In genomic region chr9:3331801-3332200, GRCh38 we compare ENCODE assay signal across 2 cellular contexts.
TF ChIP-seq lines count a peak whose summit lies in the region.

No MANE protein-coding gene starts in this region.

TF ChIP-seq in Ishikawa, 13 proteins besides CTCF, POLR2A, EP300 and RAD21 (continued from another document):
- TF ChIP-seq, protein P1, sequence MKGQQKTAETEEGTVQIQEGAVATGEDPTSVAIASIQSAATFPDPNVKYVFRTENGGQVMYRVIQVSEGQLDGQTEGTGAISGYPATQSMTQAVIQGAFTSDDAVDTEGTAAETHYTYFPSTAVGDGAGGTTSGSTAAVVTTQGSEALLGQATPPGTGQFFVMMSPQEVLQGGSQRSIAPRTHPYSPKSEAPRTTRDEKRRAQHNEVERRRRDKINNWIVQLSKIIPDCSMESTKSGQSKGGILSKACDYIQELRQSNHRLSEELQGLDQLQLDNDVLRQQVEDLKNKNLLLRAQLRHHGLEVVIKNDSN (IDR thresholded peaks at IDR 0.05): no peak
- no peak for TF ChIP-seq YY1 (IDR thresholded peaks at IDR 0.05; ENCODE audit: low read depth)
- TF ChIP-seq TEAD4 (IDR thresholded peaks at IDR 0.05): no peak
- no peak for TF ChIP-seq CEBPB (IDR thresholded peaks at IDR 0.05)
- no peak for TF ChIP-seq NFIC (IDR thresholded peaks at IDR 0.05)
- TF ChIP-seq MAX (IDR thresholded peaks at IDR 0.05): no peak

TF ChIP-seq in K562, 482 proteins besides CTCF, POLR2A, EP300 and RAD21 (continued from another document):
- TF ChIP-seq ZNF318 (IDR thresholded peaks at IDR 0.05; ENCODE audit: borderline replicate concordance in 1 of 2, low read depth in 1 of 2) (no peak), ZNF347 (CRISPR knock-in tag; IDR thresholded peaks at IDR 0.05; ENCODE audit: low read depth) (no peak), PKNOX1 (IDR thresholded peaks at IDR 0.05) (peak; percentile 42; the same call in 1 of the 2 replicates), NBN (IDR thresholded peaks at IDR 0.05; ENCODE audit: low read depth) (no peak), GABPA (tag; conservative IDR thresholded peaks at IDR 0.05; ENCODE audit: low read depth) (peak; percentile 46), CHD1 (IDR thresholded peaks at IDR 0.05; ENCODE audit: low read length) (no peak), ILF3 (IDR thresholded peaks at IDR 0.05; ENCODE audit: borderline replicate concordance) (no peak), HMGXB4 (CRISPR knock-in tag; IDR thresholded peaks at IDR 0.05) (no peak), ZNF766 (CRISPR knock-in tag; conservative IDR thresholded peaks at IDR 0.05) (no peak), BRD4 (IDR thresholded peaks at IDR 0.05) (no peak)
- TF ChIP-seq, protein P2, sequence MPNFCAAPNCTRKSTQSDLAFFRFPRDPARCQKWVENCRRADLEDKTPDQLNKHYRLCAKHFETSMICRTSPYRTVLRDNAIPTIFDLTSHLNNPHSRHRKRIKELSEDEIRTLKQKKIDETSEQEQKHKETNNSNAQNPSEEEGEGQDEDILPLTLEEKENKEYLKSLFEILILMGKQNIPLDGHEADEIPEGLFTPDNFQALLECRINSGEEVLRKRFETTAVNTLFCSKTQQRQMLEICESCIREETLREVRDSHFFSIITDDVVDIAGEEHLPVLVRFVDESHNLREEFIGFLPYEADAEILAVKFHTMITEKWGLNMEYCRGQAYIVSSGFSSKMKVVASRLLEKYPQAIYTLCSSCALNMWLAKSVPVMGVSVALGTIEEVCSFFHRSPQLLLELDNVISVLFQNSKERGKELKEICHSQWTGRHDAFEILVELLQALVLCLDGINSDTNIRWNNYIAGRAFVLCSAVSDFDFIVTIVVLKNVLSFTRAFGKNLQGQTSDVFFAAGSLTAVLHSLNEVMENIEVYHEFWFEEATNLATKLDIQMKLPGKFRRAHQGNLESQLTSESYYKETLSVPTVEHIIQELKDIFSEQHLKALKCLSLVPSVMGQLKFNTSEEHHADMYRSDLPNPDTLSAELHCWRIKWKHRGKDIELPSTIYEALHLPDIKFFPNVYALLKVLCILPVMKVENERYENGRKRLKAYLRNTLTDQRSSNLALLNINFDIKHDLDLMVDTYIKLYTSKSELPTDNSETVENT (CRISPR knock-in tag; IDR thresholded peaks at IDR 0.05): no peak
- TF ChIP-seq, protein P3, sequence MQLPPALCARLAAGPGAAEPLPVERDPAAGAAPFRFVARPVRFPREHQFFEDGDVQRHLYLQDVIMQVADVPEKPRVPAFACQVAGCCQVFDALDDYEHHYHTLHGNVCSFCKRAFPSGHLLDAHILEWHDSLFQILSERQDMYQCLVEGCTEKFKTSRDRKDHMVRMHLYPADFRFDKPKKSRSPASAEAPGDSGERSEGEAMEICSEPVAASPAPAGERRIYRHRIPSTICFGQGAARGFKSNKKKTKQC (CRISPR knock-in tag; IDR thresholded peaks at IDR 0.05): no peak
- TF ChIP-seq, protein P4, sequence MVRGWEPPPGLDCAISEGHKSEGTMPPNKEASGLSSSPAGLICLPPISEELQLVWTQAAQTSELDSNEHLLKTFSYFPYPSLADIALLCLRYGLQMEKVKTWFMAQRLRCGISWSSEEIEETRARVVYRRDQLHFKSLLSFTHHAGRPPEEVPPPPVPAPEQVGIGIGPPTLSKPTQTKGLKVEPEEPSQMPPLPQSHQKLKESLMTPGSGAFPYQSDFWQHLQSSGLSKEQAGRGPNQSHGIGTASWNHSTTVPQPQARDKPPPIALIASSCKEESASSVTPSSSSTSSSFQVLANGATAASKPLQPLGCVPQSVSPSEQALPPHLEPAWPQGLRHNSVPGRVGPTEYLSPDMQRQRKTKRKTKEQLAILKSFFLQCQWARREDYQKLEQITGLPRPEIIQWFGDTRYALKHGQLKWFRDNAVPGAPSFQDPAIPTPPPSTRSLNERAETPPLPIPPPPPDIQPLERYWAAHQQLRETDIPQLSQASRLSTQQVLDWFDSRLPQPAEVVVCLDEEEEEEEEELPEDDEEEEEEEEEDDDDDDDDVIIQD (CRISPR knock-in tag; IDR thresholded peaks at IDR 0.05): no peak
